Comparison of ENCODE assay signal across 8 cellular contexts in genomic region chr13:110108348-110109139, GRCh38.
DNase-seq lines count a peak whose midpoint lies in the region; ATAC-seq and TF ChIP-seq lines count a peak whose summit lies in the region.

No MANE protein-coding gene starts in this region.

- H3K4me2 ChIP-seq in BLaER1 treated with 17β-estradiol and CSF1 and Interleukin-3, amounts not matched to agents 10 nM and 100 nM, result peak overlapping the region; percentile 76 to 95 (median 92)

- H3K36me3 Mint-ChIP-seq in type B pancreatic cell, result no peaks in the 10 kb centered on the region

- H3K27me3 ChIP-seq in BLaER1 treated with 17β-estradiol and CSF1 and Interleukin-3, amounts not matched to agents 10 nM and 100 nM, result no peaks in the 10 kb centered on the region
- no peaks in the 10 kb centered on the region for H3K27me3 ChIP-seq in colonic mucosa
- no peaks in the 10 kb centered on the region for H3K27me3 ChIP-seq in liver (ENCODE audit: control insufficient read depth in 4 of 4, insufficient read depth in 4 of 4, low read length in 3 of 4)

- H3K9me3 ChIP-seq in BLaER1 treated with 17β-estradiol and CSF1 and Interleukin-3, amounts not matched to agents 10 nM and 100 nM (replicated peaks in 1 of 11), result 0 out of 22 replicates have a peak, but pooled peaks cover 0 to 3% (median 0%) of the 10 kb centered on the region in 11 experiments
- H3K9me3 ChIP-seq in colonic mucosa (no peaks in the 10 kb centered on the region), liver (ENCODE audit: control insufficient read depth in 4 of 4, low read length in 3 of 4) (no peaks in the 10 kb centered on the region)

- peak overlapping the region in 6 of 10 experiments; percentile 38 to 49 (median 43); a peak in 6 of 20 replicates for H3K4me3 ChIP-seq in BLaER1 treated with 17β-estradiol and CSF1 and Interleukin-3, amounts not matched to agents 10 nM and 100 nM
- H3K4me3 ChIP-seq in colonic mucosa (no peak overlapping the region), liver (ENCODE audit: low read depth in 1 of 3, low read length in 3 of 3) (no peak overlapping the region)

- H3K36me3 ChIP-seq in BLaER1 treated with 17β-estradiol and CSF1 and Interleukin-3, amounts not matched to agents 10 nM and 100 nM, result no peaks in the 10 kb centered on the region
- H3K36me3 ChIP-seq in colonic mucosa (no peaks in the 10 kb centered on the region), liver (ENCODE audit: control insufficient read depth in 4 of 4, insufficient read depth in 3 of 4, low read depth in 1 of 4, low read length in 3 of 4) (no peaks in the 10 kb centered on the region)

- no peaks in the 10 kb centered on the region for H3K4me1 Mint-ChIP-seq in type B pancreatic cell (ENCODE audit: unreplicated experiment)

- no peaks in the 10 kb centered on the region for H4K20me1 ChIP-seq in BLaER1 treated with 17β-estradiol and CSF1 and Interleukin-3, amounts not matched to agents 10 nM and 100 nM

- TF ChIP-seq RAD21 in liver (IDR thresholded peaks at IDR 0.05), result peak; percentile 97 to 99

- H3K4me3 Mint-ChIP-seq in type B pancreatic cell, result no peak overlapping the region

- peaks cover 11% of the 10 kb centered on the region for H3K27me3 Mint-ChIP-seq in type B pancreatic cell

- intact Hi-C loops in colonic mucosa (cut with DNase I), result no loop called here

- ATAC-seq in HG03280 (IDR thresholded peaks at IDR 0.05; ENCODE audit: unreplicated experiment), result peak; percentile 45
- no peak for ATAC-seq in HG03095 (IDR thresholded peaks at IDR 0.05; ENCODE audit: unreplicated experiment)

- peak; percentile 52 to 62 for DNase-seq in NOMO-1 (lab: John Stamatoyannopoulos, UW; ENCODE audit: unreplicated experiment in 2 of 2)
- peak; percentile 40 for DNase-seq in colonic mucosa
- DNase-seq in type B pancreatic cell (ENCODE audit: extremely low spot score, unreplicated experiment), result no peak
- DNase-seq in OCI-M2 (lab: John Stamatoyannopoulos, UW; ENCODE audit: unreplicated experiment), result no peak

- no peak overlapping the region for H3K27ac Mint-ChIP-seq in type B pancreatic cell

- TF ChIP-seq CTCF in colonic mucosa (IDR thresholded peaks at IDR 0.05), result peak; percentile 25
- peak; percentile 88 for TF ChIP-seq CTCF in liver (IDR thresholded peaks at IDR 0.05; ENCODE audit: low read depth, low read length, missing input control)
- peak; percentile 78 for TF ChIP-seq CTCF in type B pancreatic cell (conservative IDR thresholded peaks at IDR 0.05)

- peak overlapping the region in 7 of 11 experiments; percentile 12 to 86 (median 77); a peak in 13 of 22 replicates for H3K27ac ChIP-seq in BLaER1 treated with 17β-estradiol and CSF1 and Interleukin-3, amounts not matched to agents 10 nM and 100 nM
- H3K27ac ChIP-seq in colonic mucosa, result no peak overlapping the region
- no peak overlapping the region for H3K27ac ChIP-seq in liver (ENCODE audit: low read depth in 1 of 2, low read length in 2 of 2)

- no peaks in the 10 kb centered on the region for H3K9me3 Mint-ChIP-seq in type B pancreatic cell

- H3K4me1 ChIP-seq in BLaER1 treated with 17β-estradiol and CSF1 and Interleukin-3, amounts not matched to agents 10 nM and 100 nM, result peaks cover 24 to 67% (median 49%) of the 10 kb centered on the region in 10 experiments
- H3K4me1 ChIP-seq in colonic mucosa (no peaks in the 10 kb centered on the region), liver (ENCODE audit: control insufficient read depth in 4 of 4, insufficient read depth in 4 of 4, low read length in 3 of 4) (peaks cover 3 to 16% (median 5%) of the 10 kb centered on the region in 4 donors)

- WGBS in liver, result 77% methylated on average over 6 of the region's 6 CpGs

- peak overlapping the region in 7 of 11 experiments; percentile 38 to 78 (median 59); a peak in 11 of 22 replicates for H3K9ac ChIP-seq in BLaER1 treated with 17β-estradiol and CSF1 and Interleukin-3, amounts not matched to agents 10 nM and 100 nM
- H3K9ac ChIP-seq in colonic mucosa (ENCODE audit: low read depth in 2 of 2, low read length in 2 of 2), result no peak overlapping the region
- H3K9ac ChIP-seq in liver (ENCODE audit: low read depth in 1 of 2, low read length in 2 of 2), result no peak overlapping the region

TF ChIP-seq in liver, 16 proteins besides CTCF, POLR2A, EP300 and RAD21:
- TF ChIP-seq NR2F2 (IDR thresholded peaks at IDR 0.05) (no peak), RXRA (IDR thresholded peaks at IDR 0.05) (peak in 1 of 2 donors; percentile 17), HNF4A (conservative IDR thresholded peaks at IDR 0.05) (no peak)

Comparison
In these comparisons a context has a peak if more than half of its experiments do, and no peak if none do; other contexts are left out.
1. H3K27ac ChIP-seq: peak in BLaER1 treated with 17β-estradiol and CSF1 and Interleukin-3, amounts not matched to agents 10 nM and 100 nM (7 of 11); none in colonic mucosa (single experiment) and liver (0 of 2).
2. H3K4me3 ChIP-seq: peak in BLaER1 treated with 17β-estradiol and CSF1 and Interleukin-3, amounts not matched to agents 10 nM and 100 nM (6 of 10); none in colonic mucosa (single experiment) and liver (0 of 3).
3. H3K9ac ChIP-seq: peak in BLaER1 treated with 17β-estradiol and CSF1 and Interleukin-3, amounts not matched to agents 10 nM and 100 nM (7 of 11); none in colonic mucosa (0 of 2) and liver (0 of 2).
4. DNase-seq: peak in NOMO-1 (2 of 2) and colonic mucosa (single experiment); none in type B pancreatic cell (single experiment) and OCI-M2 (single experiment).
5. CTCF ChIP-seq: peak in every context shown above with its lines; median percentile 88 in liver; 78 in type B pancreatic cell; 25 in colonic mucosa.